Comparison of ENCODE assay signal across 8 cellular contexts in the genomic region with DNA sequence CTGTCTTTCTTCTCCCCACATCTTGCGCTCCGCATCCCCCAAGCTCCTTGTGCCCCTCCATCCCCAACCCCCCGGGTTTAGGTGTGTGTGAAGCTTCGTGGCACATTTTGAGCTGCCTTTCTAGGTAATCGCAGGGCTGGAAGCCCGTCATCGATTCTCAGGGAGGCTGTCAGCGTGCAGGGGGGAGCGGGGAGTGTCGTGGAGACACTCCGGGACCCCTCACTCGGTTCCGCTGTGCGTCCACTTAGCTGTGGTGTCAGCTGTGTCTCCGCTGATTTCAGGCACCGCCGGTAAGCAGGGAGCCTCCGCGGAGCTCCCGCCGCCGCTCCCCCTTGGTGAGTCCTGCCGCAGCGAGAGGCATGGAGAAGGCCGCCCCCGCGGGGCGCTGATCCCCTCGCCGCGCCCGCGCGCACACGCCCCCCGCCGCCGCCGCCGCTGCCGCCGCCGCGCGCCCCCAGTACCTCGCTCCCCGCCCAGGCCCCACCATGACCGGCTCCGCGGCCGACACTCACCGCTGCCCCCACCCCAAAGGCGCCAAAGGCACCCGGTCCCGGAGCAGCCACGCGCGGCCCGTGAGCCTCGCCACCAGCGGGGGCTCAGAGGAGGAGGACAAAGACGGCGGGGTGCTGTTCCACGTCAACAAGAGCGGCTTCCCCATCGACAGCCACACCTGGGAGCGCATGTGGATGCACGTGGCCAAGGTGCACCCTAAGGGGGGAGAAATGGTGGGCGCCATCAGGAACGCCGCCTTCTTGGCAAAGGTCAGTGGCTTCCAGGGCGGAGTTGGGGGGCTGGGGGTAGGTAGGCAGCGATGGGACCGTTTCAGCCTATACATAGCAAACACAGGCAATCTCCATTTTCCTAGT.
A peak's percentile ranks its signal among the peaks of the same experiment; 100 is the strongest.
DNase-seq lines count a peak whose midpoint lies in the region; ATAC-seq and TF ChIP-seq lines count a peak whose summit lies in the region.

No MANE protein-coding gene starts in this region.

- peaks cover 9% of the 10 kb centered on the region for H3K4me1 ChIP-seq in effector memory CD4-positive, alpha-beta T cell (ENCODE audit: control insufficient read depth, insufficient read depth, low read length, poor library complexity, severe bottlenecking)

- H3K4me3 ChIP-seq in LNCaP clone FGC (ENCODE audit: low read depth, low read length): peak overlapping the region; percentile 72
- H3K4me3 ChIP-seq in effector memory CD4-positive, alpha-beta T cell (ENCODE audit: insufficient read depth, low read depth, low read length, poor library complexity, severe bottlenecking): peak overlapping the region; percentile 22

- peaks cover 6% of the 10 kb centered on the region for H3K27me3 ChIP-seq in effector memory CD4-positive, alpha-beta T cell (replicated peaks; ENCODE audit: control insufficient read depth, insufficient read depth, low read length, poor library complexity, severe bottlenecking)

- no peak overlapping the region for H3K27ac Mint-ChIP-seq in nephron progenitor cell

- ATAC-seq in GM19452 (IDR thresholded peaks at IDR 0.05; ENCODE audit: unreplicated experiment): no peak

- peaks cover 32% of the 10 kb centered on the region for H3K36me3 Mint-ChIP-seq in nephron progenitor cell (ENCODE audit: low read depth)

- peak overlapping the region; percentile 91 for H3K4me3 Mint-ChIP-seq in nephron progenitor cell

- H3K36me3 ChIP-seq in effector memory CD4-positive, alpha-beta T cell (ENCODE audit: control insufficient read depth, insufficient read depth, low read length): no peaks in the 10 kb centered on the region

- H3K27ac ChIP-seq in effector memory CD4-positive, alpha-beta T cell (ENCODE audit: insufficient read depth, low read length, poor library complexity, severe bottlenecking): no peak overlapping the region

- H3K4me1 Mint-ChIP-seq in nephron progenitor cell: peaks cover 49% of the 10 kb centered on the region

- peaks cover 7% of the 10 kb centered on the region for H3K9me3 Mint-ChIP-seq in nephron progenitor cell

- no peaks in the 10 kb centered on the region for H3K9me3 ChIP-seq in effector memory CD4-positive, alpha-beta T cell (ENCODE audit: control insufficient read depth, low read length)

- no peak for TF ChIP-seq CTCF in LNCaP clone FGC (IDR thresholded peaks at IDR 0.05; ENCODE audit: control insufficient read depth, extremely low read depth, insufficient read depth)
- no peak for TF ChIP-seq CTCF in nephron progenitor cell (IDR thresholded peaks at IDR 0.05)

- H3K27me3 Mint-ChIP-seq in nephron progenitor cell (ENCODE audit: low read depth, poor library complexity): peaks cover 11% of the 10 kb centered on the region

- peak in 2 of 3 experiments; percentile 15 to 56 for DNase-seq in NCI-H1417 (lab: John Stamatoyannopoulos, UW)
- no peak for DNase-seq in NCI-H1417 treated with DMSO at 0.1 percent for 48 hours (lab: John Stamatoyannopoulos, UW)
- DNase-seq in LNCaP clone FGC (ENCODE audit: low read depth): no peak
- no peak for DNase-seq in effector memory CD4-positive, alpha-beta T cell
- DNase-seq in nephron progenitor cell: peak; percentile 55
- DNase-seq in stimulated activated naive CD4-positive, alpha-beta T cell treated with Interleukin-2 at 50 U/mL for 16 hours (lab: John Stamatoyannopoulos, UW): no peak
- no peak for DNase-seq in DMS153 treated with DMSO at 0.1 percent for 48 hours (lab: John Stamatoyannopoulos, UW; ENCODE audit: unreplicated experiment)

Comparison
In these comparisons a context has a peak if more than half of its experiments do, and no peak if none do; other contexts are left out.
1. DNase-seq: peak in NCI-H1417 (2 of 3) and nephron progenitor cell (single experiment); none in NCI-H1417 treated with DMSO at 0.1 percent for 48 hours (single experiment), LNCaP clone FGC (single experiment), effector memory CD4-positive, alpha-beta T cell (0 of 3), stimulated activated naive CD4-positive, alpha-beta T cell treated with Interleukin-2 at 50 U/mL for 16 hours (single experiment) and DMS153 treated with DMSO at 0.1 percent for 48 hours (single experiment).